7 cellular contexts compared by ENCODE assay signal in genomic region chr1:11166744-11167143, GRCh38. TPM values are rescaled to one million over a fixed set of nuclear protein-coding genes. Genes with fewer than 3 reads are reported as not detected.
"Had no signal": no experiment of that assay in that cellular context is flagged by ENCODE, and none has a peak within 500 bp of the region (broad histone marks: within the 10 kb centered on the region; RNA-seq: fewer than 3 reads in every experiment).

No MANE protein-coding gene starts in this region.

RNA-seq across cellular contexts. Expression of gene ANGPTL7, which starts 22.4 kb away (rescaled TPM):
- total RNA-seq: OCI-LY7, PC-3, PC-9, RPMI7951, SJCRH30, SJSA1, SK-MEL-5 had no signal
